1 cellular context compared by ENCODE assay signal in the genomic region with DNA sequence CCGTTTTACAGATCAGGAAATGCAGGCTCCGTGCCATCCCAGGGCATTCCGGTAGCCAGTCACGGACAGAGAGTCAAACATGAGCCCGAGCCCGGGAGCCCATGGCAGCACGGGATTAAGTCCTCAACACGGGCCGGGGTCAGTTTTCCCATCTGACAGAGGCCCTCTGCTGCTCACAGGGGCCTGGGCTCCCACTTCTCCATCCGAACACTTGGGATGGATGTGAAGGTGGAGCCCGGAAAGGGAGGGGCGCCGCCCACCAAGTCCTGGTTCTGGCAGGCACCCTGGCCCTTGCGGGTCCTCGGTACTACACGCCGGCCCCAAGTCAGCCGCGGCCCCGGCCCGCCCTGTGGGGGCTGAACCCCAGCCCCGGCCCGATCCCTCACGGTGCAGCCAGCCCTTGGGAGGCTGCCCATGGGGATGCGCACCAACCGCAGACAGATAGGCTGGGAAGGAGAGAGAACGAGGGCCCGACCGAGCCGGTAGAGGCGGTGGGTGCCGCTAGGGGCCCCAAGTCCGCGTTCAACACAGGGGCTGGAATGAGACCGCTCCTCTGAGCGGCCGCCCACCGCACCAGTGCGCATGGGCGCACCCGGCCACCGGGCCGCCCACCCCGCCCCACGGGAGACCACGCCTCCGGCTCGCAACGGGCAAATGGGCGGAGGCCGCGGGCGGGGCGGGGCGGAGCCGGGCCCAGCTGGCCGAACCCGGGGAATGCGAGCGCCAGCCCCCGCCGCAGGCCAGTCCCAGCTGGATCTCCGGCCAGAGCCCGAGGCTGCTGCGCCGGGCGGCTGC.
TF ChIP-seq lines count a peak whose summit lies in the region.

CAPN5 (plus strand) TSS at position 743 of the 795 bp plus-strand sequence. CDS start 17,916 bp downstream, outside the sequence.

TF ChIP-seq in HepG2, 621 proteins besides CTCF, POLR2A, EP300 and RAD21 (continued from another document and continues in another):
- TF ChIP-seq, protein P1, sequence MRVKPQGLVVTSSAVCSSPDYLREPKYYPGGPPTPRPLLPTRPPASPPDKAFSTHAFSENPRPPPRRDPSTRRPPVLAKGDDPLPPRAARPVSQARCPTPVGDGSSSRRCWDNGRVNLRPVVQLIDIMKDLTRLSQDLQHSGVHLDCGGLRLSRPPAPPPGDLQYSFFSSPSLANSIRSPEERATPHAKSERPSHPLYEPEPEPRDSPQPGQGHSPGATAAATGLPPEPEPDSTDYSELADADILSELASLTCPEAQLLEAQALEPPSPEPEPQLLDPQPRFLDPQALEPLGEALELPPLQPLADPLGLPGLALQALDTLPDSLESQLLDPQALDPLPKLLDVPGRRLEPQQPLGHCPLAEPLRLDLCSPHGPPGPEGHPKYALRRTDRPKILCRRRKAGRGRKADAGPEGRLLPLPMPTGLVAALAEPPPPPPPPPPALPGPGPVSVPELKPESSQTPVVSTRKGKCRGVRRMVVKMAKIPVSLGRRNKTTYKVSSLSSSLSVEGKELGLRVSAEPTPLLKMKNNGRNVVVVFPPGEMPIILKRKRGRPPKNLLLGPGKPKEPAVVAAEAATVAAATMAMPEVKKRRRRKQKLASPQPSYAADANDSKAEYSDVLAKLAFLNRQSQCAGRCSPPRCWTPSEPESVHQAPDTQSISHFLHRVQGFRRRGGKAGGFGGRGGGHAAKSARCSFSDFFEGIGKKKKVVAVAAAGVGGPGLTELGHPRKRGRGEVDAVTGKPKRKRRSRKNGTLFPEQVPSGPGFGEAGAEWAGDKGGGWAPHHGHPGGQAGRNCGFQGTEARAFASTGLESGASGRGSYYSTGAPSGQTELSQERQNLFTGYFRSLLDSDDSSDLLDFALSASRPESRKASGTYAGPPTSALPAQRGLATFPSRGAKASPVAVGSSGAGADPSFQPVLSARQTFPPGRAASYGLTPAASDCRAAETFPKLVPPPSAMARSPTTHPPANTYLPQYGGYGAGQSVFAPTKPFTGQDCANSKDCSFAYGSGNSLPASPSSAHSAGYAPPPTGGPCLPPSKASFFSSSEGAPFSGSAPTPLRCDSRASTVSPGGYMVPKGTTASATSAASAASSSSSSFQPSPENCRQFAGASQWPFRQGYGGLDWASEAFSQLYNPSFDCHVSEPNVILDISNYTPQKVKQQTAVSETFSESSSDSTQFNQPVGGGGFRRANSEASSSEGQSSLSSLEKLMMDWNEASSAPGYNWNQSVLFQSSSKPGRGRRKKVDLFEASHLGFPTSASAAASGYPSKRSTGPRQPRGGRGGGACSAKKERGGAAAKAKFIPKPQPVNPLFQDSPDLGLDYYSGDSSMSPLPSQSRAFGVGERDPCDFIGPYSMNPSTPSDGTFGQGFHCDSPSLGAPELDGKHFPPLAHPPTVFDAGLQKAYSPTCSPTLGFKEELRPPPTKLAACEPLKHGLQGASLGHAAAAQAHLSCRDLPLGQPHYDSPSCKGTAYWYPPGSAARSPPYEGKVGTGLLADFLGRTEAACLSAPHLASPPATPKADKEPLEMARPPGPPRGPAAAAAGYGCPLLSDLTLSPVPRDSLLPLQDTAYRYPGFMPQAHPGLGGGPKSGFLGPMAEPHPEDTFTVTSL (CRISPR knock-in tag; IDR thresholded peaks at IDR 0.05; ENCODE audit: borderline replicate concordance), result no peak
- TF ChIP-seq, protein P2, sequence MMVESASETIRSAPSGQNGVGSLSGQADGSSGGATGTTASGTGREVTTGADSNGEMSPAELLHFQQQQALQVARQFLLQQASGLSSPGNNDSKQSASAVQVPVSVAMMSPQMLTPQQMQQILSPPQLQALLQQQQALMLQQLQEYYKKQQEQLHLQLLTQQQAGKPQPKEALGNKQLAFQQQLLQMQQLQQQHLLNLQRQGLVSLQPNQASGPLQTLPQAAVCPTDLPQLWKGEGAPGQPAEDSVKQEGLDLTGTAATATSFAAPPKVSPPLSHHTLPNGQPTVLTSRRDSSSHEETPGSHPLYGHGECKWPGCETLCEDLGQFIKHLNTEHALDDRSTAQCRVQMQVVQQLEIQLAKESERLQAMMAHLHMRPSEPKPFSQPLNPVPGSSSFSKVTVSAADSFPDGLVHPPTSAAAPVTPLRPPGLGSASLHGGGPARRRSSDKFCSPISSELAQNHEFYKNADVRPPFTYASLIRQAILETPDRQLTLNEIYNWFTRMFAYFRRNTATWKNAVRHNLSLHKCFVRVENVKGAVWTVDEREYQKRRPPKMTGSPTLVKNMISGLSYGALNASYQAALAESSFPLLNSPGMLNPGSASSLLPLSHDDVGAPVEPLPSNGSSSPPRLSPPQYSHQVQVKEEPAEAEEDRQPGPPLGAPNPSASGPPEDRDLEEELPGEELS (CRISPR knock-in tag; IDR thresholded peaks at IDR 0.05), result no peak
- TF ChIP-seq SNAI1 (CRISPR knock-in tag; IDR thresholded peaks at IDR 0.05; ENCODE audit: borderline replicate concordance), result no peak
- TF ChIP-seq, protein P3, sequence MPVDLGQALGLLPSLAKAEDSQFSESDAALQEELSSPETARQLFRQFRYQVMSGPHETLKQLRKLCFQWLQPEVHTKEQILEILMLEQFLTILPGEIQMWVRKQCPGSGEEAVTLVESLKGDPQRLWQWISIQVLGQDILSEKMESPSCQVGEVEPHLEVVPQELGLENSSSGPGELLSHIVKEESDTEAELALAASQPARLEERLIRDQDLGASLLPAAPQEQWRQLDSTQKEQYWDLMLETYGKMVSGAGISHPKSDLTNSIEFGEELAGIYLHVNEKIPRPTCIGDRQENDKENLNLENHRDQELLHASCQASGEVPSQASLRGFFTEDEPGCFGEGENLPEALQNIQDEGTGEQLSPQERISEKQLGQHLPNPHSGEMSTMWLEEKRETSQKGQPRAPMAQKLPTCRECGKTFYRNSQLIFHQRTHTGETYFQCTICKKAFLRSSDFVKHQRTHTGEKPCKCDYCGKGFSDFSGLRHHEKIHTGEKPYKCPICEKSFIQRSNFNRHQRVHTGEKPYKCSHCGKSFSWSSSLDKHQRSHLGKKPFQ (CRISPR knock-in tag; IDR thresholded peaks at IDR 0.05; ENCODE audit: insufficient replicate concordance), result no peak
- TF ChIP-seq ZNF609 (CRISPR knock-in tag; IDR thresholded peaks at IDR 0.05; ENCODE audit: borderline replicate concordance), result no peak; the same call in 1 of the 2 replicates
- TF ChIP-seq DPF2 (CRISPR knock-in tag; IDR thresholded peaks at IDR 0.05; ENCODE audit: borderline replicate concordance, low read depth), result no peak
- no peak for TF ChIP-seq ZNF224 (CRISPR knock-in tag; IDR thresholded peaks at IDR 0.05)
- TF ChIP-seq STAG1 (CRISPR knock-in tag; IDR thresholded peaks at IDR 0.05), result peak; percentile 13; the same call in 1 of the 2 replicates
- TF ChIP-seq, protein P4, sequence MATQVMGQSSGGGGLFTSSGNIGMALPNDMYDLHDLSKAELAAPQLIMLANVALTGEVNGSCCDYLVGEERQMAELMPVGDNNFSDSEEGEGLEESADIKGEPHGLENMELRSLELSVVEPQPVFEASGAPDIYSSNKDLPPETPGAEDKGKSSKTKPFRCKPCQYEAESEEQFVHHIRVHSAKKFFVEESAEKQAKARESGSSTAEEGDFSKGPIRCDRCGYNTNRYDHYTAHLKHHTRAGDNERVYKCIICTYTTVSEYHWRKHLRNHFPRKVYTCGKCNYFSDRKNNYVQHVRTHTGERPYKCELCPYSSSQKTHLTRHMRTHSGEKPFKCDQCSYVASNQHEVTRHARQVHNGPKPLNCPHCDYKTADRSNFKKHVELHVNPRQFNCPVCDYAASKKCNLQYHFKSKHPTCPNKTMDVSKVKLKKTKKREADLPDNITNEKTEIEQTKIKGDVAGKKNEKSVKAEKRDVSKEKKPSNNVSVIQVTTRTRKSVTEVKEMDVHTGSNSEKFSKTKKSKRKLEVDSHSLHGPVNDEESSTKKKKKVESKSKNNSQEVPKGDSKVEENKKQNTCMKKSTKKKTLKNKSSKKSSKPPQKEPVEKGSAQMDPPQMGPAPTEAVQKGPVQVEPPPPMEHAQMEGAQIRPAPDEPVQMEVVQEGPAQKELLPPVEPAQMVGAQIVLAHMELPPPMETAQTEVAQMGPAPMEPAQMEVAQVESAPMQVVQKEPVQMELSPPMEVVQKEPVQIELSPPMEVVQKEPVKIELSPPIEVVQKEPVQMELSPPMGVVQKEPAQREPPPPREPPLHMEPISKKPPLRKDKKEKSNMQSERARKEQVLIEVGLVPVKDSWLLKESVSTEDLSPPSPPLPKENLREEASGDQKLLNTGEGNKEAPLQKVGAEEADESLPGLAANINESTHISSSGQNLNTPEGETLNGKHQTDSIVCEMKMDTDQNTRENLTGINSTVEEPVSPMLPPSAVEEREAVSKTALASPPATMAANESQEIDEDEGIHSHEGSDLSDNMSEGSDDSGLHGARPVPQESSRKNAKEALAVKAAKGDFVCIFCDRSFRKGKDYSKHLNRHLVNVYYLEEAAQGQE (IDR thresholded peaks at IDR 0.05; ENCODE audit: borderline replicate concordance in 1 of 2, low read depth in 1 of 2, low read length in 2 of 2), result no peak
- TF ChIP-seq RARA (CRISPR knock-in tag; IDR thresholded peaks at IDR 0.05), result no peak
- no peak for TF ChIP-seq ZNF660 (CRISPR knock-in tag; IDR thresholded peaks at IDR 0.05; ENCODE audit: borderline replicate concordance, low read depth)
- TF ChIP-seq ZNF225 (CRISPR knock-in tag; IDR thresholded peaks at IDR 0.05), result peak; percentile 38; the same call in 1 of the 2 replicates
- no peak for TF ChIP-seq PPARG (CRISPR knock-in tag; conservative IDR thresholded peaks at IDR 0.05)
- no peak for TF ChIP-seq ZNF234 (CRISPR knock-in tag; conservative IDR thresholded peaks at IDR 0.05)
- 0 out of 2 replicates have a peak, but pooled peaks have one; percentile 47 for TF ChIP-seq HNF1B (CRISPR knock-in tag; IDR thresholded peaks at IDR 0.05)
- no peak for TF ChIP-seq ZNF441 (CRISPR knock-in tag; IDR thresholded peaks at IDR 0.05; ENCODE audit: borderline replicate concordance)
- TF ChIP-seq ZNF724P (CRISPR knock-in tag; IDR thresholded peaks at IDR 0.05; ENCODE audit: borderline replicate concordance), result 0 out of 2 replicates have a peak, but pooled peaks have one; percentile 68
- no peak for TF ChIP-seq PHF20 (CRISPR knock-in tag; IDR thresholded peaks at IDR 0.05)
- TF ChIP-seq, protein P5, sequence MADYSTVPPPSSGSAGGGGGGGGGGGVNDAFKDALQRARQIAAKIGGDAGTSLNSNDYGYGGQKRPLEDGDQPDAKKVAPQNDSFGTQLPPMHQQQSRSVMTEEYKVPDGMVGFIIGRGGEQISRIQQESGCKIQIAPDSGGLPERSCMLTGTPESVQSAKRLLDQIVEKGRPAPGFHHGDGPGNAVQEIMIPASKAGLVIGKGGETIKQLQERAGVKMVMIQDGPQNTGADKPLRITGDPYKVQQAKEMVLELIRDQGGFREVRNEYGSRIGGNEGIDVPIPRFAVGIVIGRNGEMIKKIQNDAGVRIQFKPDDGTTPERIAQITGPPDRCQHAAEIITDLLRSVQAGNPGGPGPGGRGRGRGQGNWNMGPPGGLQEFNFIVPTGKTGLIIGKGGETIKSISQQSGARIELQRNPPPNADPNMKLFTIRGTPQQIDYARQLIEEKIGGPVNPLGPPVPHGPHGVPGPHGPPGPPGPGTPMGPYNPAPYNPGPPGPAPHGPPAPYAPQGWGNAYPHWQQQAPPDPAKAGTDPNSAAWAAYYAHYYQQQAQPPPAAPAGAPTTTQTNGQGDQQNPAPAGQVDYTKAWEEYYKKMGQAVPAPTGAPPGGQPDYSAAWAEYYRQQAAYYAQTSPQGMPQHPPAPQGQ (CRISPR knock-in tag; IDR thresholded peaks at IDR 0.05; ENCODE audit: borderline replicate concordance), result no peak
- no peak for TF ChIP-seq IKZF1 (IDR thresholded peaks at IDR 0.05)
- TF ChIP-seq ZNF552 (CRISPR knock-in tag; IDR thresholded peaks at IDR 0.05; ENCODE audit: borderline replicate concordance), result no peak
- no peak for TF ChIP-seq RORA (CRISPR knock-in tag; IDR thresholded peaks at IDR 0.05)
- no peak for TF ChIP-seq CC2D1A (CRISPR knock-in tag; IDR thresholded peaks at IDR 0.05)
- TF ChIP-seq RBM39 (IDR thresholded peaks at IDR 0.05; ENCODE audit: low read depth, low read length, poor library complexity, severe bottlenecking), result no peak
- TF ChIP-seq FOXP1 (IDR thresholded peaks at IDR 0.05), result no peak
- TF ChIP-seq FOXP1 (CRISPR knock-in tag; IDR thresholded peaks at IDR 0.05), result no peak
- TF ChIP-seq HOXA9 (CRISPR knock-in tag; IDR thresholded peaks at IDR 0.05; ENCODE audit: borderline replicate concordance), result no peak
- TF ChIP-seq SMYD3 (CRISPR knock-in tag; IDR thresholded peaks at IDR 0.05), result peak; percentile 60; the same call in 1 of the 2 replicates
- TF ChIP-seq ZNF136 (CRISPR knock-in tag; IDR thresholded peaks at IDR 0.05; ENCODE audit: low read depth), result no peak
- TF ChIP-seq SAP130 (CRISPR knock-in tag; IDR thresholded peaks at IDR 0.05; ENCODE audit: low read depth), result peak; percentile 68; the same call in 1 of the 2 replicates
- TF ChIP-seq HOXA5 (CRISPR knock-in tag; IDR thresholded peaks at IDR 0.05), result no peak
- no peak for TF ChIP-seq STAT5B (CRISPR knock-in tag; IDR thresholded peaks at IDR 0.05)
